ENCODE assay signal across 1 cellular context in the genomic region with DNA sequence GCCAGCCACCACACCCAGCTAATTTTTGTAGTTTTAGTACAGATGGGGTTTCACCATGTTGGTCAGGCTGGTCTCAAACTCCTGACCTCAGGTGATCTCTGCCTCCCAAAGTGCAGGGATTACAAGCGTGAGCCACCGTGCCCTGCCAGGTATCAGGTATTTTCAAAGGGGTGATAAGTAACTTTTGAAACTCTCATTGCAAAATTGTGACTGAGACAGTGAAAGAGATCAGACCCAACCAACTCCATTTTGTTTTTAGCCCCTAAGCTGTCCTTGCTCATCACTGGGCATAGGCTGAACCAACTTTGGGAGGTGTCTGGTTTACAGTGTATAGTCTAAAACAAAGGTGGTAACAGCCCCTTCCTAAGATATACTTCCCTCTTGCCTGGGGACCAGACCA.
A peak's percentile ranks its signal among the peaks of the same experiment; 100 is the strongest.
TF ChIP-seq lines count a peak whose summit lies in the region.

No MANE protein-coding gene starts in this region.

TF ChIP-seq in K562, 482 proteins besides CTCF, POLR2A, EP300 and RAD21:
- TF ChIP-seq, protein P1, sequence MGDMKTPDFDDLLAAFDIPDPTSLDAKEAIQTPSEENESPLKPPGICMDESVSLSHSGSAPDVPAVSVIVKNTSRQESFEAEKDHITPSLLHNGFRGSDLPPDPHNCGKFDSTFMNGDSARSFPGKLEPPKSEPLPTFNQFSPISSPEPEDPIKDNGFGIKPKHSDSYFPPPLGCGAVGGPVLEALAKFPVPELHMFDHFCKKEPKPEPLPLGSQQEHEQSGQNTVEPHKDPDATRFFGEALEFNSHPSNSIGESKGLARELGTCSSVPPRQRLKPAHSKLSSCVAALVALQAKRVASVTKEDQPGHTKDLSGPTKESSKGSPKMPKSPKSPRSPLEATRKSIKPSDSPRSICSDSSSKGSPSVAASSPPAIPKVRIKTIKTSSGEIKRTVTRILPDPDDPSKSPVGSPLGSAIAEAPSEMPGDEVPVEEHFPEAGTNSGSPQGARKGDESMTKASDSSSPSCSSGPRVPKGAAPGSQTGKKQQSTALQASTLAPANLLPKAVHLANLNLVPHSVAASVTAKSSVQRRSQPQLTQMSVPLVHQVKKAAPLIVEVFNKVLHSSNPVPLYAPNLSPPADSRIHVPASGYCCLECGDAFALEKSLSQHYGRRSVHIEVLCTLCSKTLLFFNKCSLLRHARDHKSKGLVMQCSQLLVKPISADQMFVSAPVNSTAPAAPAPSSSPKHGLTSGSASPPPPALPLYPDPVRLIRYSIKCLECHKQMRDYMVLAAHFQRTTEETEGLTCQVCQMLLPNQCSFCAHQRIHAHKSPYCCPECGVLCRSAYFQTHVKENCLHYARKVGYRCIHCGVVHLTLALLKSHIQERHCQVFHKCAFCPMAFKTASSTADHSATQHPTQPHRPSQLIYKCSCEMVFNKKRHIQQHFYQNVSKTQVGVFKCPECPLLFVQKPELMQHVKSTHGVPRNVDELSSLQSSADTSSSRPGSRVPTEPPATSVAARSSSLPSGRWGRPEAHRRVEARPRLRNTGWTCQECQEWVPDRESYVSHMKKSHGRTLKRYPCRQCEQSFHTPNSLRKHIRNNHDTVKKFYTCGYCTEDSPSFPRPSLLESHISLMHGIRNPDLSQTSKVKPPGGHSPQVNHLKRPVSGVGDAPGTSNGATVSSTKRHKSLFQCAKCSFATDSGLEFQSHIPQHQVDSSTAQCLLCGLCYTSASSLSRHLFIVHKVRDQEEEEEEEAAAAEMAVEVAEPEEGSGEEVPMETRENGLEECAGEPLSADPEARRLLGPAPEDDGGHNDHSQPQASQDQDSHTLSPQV (IDR thresholded peaks at IDR 0.05) = 0 out of 2 replicates have a peak, but pooled peaks have one; percentile 36
- TF ChIP-seq, protein P2, sequence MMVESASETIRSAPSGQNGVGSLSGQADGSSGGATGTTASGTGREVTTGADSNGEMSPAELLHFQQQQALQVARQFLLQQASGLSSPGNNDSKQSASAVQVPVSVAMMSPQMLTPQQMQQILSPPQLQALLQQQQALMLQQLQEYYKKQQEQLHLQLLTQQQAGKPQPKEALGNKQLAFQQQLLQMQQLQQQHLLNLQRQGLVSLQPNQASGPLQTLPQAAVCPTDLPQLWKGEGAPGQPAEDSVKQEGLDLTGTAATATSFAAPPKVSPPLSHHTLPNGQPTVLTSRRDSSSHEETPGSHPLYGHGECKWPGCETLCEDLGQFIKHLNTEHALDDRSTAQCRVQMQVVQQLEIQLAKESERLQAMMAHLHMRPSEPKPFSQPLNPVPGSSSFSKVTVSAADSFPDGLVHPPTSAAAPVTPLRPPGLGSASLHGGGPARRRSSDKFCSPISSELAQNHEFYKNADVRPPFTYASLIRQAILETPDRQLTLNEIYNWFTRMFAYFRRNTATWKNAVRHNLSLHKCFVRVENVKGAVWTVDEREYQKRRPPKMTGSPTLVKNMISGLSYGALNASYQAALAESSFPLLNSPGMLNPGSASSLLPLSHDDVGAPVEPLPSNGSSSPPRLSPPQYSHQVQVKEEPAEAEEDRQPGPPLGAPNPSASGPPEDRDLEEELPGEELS (CRISPR knock-in tag; IDR thresholded peaks at IDR 0.05; ENCODE audit: borderline replicate concordance) = no peak
- TF ChIP-seq ZFP36 (IDR thresholded peaks at IDR 0.05; ENCODE audit: low read depth, low read length, partially characterized antibody) (no peak), RBM14 (IDR thresholded peaks at IDR 0.05; ENCODE audit: borderline replicate concordance, insufficient read depth, low read depth, low read length) (no peak), ZNF551 (CRISPR knock-in tag; IDR thresholded peaks at IDR 0.05) (no peak), MTF1 (CRISPR knock-in tag; IDR thresholded peaks at IDR 0.05; ENCODE audit: borderline replicate concordance) (no peak), TAF7 (tag; IDR thresholded peaks at IDR 0.05) (no peak), JUNB (CRISPR knock-in tag; conservative IDR thresholded peaks at IDR 0.05) (no peak), ZNF41 (CRISPR knock-in tag; conservative IDR thresholded peaks at IDR 0.05) (0 out of 2 replicates have a peak, but pooled peaks have one; percentile 54), CREM (IDR thresholded peaks at IDR 0.05; ENCODE audit: low read depth) (no peak), ETV6 (IDR thresholded peaks at IDR 0.05; ENCODE audit: borderline replicate concordance in 1 of 2, low read depth in 2 of 2, low read length in 1 of 2) (no peak), ETV6 (CRISPR knock-in tag; IDR thresholded peaks at IDR 0.05; ENCODE audit: borderline replicate concordance) (no peak), ZFX (CRISPR knock-in tag; IDR thresholded peaks at IDR 0.05) (no peak), MAZ (CRISPR knock-in tag; conservative IDR thresholded peaks at IDR 0.05 in 1 of 2, IDR thresholded peaks at IDR 0.05 in 1 of 2) (no peak), POLR2B (IDR thresholded peaks at IDR 0.05; ENCODE audit: low read depth, partially characterized antibody) (no peak), RBM39 (optimal IDR thresholded peaks at IDR 0.05; ENCODE audit: low read depth, low read length) (no peak), CBX8 (IDR thresholded peaks at IDR 0.05; ENCODE audit: borderline replicate concordance, extremely low read depth, low read depth, low read length, poor library complexity, severe bottlenecking) (no peak), ZNF75A (CRISPR knock-in tag; IDR thresholded peaks at IDR 0.05) (no peak), ZNF668 (CRISPR knock-in tag; IDR thresholded peaks at IDR 0.05) (0 out of 2 replicates have a peak, but pooled peaks have one; percentile 56), MAFF (IDR thresholded peaks at IDR 0.05; ENCODE audit: low read length) (no peak), ZEB2 (IDR thresholded peaks at IDR 0.05) (no peak), FOSL1 (tag; conservative IDR thresholded peaks at IDR 0.05) (no peak), RBFOX2 (IDR thresholded peaks at IDR 0.05; ENCODE audit: low read depth, low read length) (no peak), ZC3H4 (CRISPR knock-in tag; IDR thresholded peaks at IDR 0.05; ENCODE audit: borderline replicate concordance) (no peak), FUS (optimal IDR thresholded peaks at IDR 0.05; ENCODE audit: low read depth, low read length) (no peak)
- TF ChIP-seq, protein P3, sequence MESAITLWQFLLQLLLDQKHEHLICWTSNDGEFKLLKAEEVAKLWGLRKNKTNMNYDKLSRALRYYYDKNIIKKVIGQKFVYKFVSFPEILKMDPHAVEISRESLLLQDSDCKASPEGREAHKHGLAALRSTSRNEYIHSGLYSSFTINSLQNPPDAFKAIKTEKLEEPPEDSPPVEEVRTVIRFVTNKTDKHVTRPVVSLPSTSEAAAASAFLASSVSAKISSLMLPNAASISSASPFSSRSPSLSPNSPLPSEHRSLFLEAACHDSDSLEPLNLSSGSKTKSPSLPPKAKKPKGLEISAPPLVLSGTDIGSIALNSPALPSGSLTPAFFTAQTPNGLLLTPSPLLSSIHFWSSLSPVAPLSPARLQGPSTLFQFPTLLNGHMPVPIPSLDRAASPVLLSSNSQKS (CRISPR knock-in tag; IDR thresholded peaks at IDR 0.05) = no peak
- TF ChIP-seq, protein P4, sequence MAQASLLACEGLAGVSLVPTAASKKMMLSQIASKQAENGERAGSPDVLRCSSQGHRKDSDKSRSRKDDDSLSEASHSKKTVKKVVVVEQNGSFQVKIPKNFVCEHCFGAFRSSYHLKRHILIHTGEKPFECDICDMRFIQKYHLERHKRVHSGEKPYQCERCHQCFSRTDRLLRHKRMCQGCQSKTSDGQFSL (CRISPR knock-in tag; IDR thresholded peaks at IDR 0.05) = no peak
- TF ChIP-seq, protein P4 (tag; IDR thresholded peaks at IDR 0.05) = peak in 1 of 2 experiments; percentile 39; a peak in 1 of 4 replicates
- TF ChIP-seq, protein P5, sequence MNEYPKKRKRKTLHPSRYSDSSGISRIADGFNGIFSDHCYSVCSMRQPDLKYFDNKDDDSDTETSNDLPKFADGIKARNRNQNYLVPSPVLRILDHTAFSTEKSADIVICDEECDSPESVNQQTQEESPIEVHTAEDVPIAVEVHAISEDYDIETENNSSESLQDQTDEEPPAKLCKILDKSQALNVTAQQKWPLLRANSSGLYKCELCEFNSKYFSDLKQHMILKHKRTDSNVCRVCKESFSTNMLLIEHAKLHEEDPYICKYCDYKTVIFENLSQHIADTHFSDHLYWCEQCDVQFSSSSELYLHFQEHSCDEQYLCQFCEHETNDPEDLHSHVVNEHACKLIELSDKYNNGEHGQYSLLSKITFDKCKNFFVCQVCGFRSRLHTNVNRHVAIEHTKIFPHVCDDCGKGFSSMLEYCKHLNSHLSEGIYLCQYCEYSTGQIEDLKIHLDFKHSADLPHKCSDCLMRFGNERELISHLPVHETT (CRISPR knock-in tag; conservative IDR thresholded peaks at IDR 0.05 in 1 of 2, IDR thresholded peaks at IDR 0.05 in 1 of 2) = 0 out of 4 replicates have a peak, but pooled peaks of 1 of the 2 experiments have one; percentile 30
- TF ChIP-seq, protein P6, sequence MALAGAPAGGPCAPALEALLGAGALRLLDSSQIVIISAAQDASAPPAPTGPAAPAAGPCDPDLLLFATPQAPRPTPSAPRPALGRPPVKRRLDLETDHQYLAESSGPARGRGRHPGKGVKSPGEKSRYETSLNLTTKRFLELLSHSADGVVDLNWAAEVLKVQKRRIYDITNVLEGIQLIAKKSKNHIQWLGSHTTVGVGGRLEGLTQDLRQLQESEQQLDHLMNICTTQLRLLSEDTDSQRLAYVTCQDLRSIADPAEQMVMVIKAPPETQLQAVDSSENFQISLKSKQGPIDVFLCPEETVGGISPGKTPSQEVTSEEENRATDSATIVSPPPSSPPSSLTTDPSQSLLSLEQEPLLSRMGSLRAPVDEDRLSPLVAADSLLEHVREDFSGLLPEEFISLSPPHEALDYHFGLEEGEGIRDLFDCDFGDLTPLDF (CRISPR knock-in tag; IDR thresholded peaks at IDR 0.05) = no peak
- TF ChIP-seq, protein P7, sequence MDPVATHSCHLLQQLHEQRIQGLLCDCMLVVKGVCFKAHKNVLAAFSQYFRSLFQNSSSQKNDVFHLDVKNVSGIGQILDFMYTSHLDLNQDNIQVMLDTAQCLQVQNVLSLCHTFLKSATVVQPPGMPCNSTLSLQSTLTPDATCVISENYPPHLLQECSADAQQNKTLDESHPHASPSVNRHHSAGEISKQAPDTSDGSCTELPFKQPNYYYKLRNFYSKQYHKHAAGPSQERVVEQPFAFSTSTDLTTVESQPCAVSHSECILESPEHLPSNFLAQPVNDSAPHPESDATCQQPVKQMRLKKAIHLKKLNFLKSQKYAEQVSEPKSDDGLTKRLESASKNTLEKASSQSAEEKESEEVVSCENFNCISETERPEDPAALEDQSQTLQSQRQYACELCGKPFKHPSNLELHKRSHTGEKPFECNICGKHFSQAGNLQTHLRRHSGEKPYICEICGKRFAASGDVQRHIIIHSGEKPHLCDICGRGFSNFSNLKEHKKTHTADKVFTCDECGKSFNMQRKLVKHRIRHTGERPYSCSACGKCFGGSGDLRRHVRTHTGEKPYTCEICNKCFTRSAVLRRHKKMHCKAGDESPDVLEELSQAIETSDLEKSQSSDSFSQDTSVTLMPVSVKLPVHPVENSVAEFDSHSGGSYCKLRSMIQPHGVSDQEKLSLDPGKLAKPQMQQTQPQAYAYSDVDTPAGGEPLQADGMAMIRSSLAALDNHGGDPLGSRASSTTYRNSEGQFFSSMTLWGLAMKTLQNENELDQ (CRISPR knock-in tag; IDR thresholded peaks at IDR 0.05; ENCODE audit: borderline replicate concordance) = no peak
- TF ChIP-seq, protein P8, sequence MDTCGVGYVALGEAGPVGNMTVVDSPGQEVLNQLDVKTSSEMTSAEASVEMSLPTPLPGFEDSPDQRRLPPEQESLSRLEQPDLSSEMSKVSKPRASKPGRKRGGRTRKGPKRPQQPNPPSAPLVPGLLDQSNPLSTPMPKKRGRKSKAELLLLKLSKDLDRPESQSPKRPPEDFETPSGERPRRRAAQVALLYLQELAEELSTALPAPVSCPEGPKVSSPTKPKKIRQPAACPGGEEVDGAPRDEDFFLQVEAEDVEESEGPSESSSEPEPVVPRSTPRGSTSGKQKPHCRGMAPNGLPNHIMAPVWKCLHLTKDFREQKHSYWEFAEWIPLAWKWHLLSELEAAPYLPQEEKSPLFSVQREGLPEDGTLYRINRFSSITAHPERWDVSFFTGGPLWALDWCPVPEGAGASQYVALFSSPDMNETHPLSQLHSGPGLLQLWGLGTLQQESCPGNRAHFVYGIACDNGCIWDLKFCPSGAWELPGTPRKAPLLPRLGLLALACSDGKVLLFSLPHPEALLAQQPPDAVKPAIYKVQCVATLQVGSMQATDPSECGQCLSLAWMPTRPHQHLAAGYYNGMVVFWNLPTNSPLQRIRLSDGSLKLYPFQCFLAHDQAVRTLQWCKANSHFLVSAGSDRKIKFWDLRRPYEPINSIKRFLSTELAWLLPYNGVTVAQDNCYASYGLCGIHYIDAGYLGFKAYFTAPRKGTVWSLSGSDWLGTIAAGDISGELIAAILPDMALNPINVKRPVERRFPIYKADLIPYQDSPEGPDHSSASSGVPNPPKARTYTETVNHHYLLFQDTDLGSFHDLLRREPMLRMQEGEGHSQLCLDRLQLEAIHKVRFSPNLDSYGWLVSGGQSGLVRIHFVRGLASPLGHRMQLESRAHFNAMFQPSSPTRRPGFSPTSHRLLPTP (IDR thresholded peaks at IDR 0.05; ENCODE audit: borderline replicate concordance, extremely low read depth, insufficient read length) = no peak
- TF ChIP-seq, protein P9, sequence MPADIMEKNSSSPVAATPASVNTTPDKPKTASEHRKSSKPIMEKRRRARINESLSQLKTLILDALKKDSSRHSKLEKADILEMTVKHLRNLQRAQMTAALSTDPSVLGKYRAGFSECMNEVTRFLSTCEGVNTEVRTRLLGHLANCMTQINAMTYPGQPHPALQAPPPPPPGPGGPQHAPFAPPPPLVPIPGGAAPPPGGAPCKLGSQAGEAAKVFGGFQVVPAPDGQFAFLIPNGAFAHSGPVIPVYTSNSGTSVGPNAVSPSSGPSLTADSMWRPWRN (IDR thresholded peaks at IDR 0.05; ENCODE audit: low read depth) = no peak
